27 cellular contexts compared by ENCODE assay signal in the genomic region with DNA sequence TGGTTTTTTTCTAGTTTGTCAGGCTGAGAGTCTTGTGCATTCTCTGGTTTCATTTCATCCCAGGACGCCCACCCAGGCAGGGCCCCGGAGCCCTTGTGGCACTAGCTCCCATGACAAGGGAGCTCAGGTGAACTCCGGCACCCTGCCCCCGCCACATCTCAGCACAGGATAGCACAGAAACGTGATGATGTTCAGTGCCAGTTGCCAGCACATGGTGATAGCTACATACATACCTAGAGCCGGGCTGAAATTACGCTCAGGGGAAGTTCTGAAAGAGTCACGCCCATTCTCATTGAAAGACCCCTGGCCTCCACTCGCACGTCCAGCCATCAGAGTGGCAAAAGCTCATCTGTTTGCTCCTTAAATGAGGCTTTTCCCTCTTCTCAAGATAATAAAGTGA.
"Had no signal": no experiment of that assay in that cellular context is flagged by ENCODE, and none has a peak within 500 bp of the region (broad histone marks: within the 10 kb centered on the region; RNA-seq: fewer than 3 reads in every experiment).

No MANE protein-coding gene starts in this region.

- DNase-seq: activated CD4-positive, alpha-beta memory T cell treated with anti-CD3 and anti-CD28 coated beads, Interleukin-2, amount 10 ng/mL, durations not matched to agents 7 days and 5 days; activated CD4-positive, alpha-beta T cell treated with anti-CD3 and anti-CD28 coated beads for 36 hours; activated CD4-positive, alpha-beta T cell treated with anti-CD3 and anti-CD28 coated beads, Interleukin-2, amount 10 ng/mL, durations not matched to agents 24 days and 14 days; activated CD4-positive, alpha-beta T cell treated with anti-CD3 and anti-CD28 coated beads, Interleukin-2, amount 50 U/mL, for 4 hours; activated CD4-positive, CD25-positive, alpha-beta regulatory T cell; activated CD4-positive, CD25-positive, alpha-beta regulatory T cell treated with anti-CD3 and anti-CD28 coated beads, Interleukin-2, amount 50 U/mL, for 72 hours; activated CD8-positive, alpha-beta memory T cell treated with anti-CD3 and anti-CD28 coated beads, Interleukin-2, amount 50 U/mL, for 48 hours; activated gamma-delta T cell treated with Interleukin-2 at 50 U/mL for 16 hours; activated naive CD4-positive, alpha-beta T cell treated with anti-CD3 and anti-CD28 coated beads, Interleukin-2, amount 50 U/mL, for 16 hours; activated naive CD4-positive, alpha-beta T cell treated with Interleukin-2 at 50 U/mL for 16 hours; activated T-cell treated with anti-CD3 and anti-CD28 coated beads for 4 hours; activated T-cell treated with anti-CD3 and anti-CD28 coated beads, Interleukin-2, amount 50 U/mL, for 24 hours; activated T-cell treated with anti-CD3 and anti-CD28 coated beads, Interleukin-2, amount 50 U/mL, for 72 hours; amniotic stem cell; anterior cingulate cortex; brain microvascular endothelial cell; caudate nucleus; effector memory CD4-positive, alpha-beta T cell; endodermal cell; erythroblast; foreskin keratinocyte; gastrocnemius medialis; glutamatergic neuron; heart left ventricle; T-helper 2 cell had no signal

- H3K27me3 ChIP-seq: brain microvascular endothelial cell, foreskin keratinocyte, gastrocnemius medialis had no signal

- H3K9me3 ChIP-seq: gastrocnemius medialis had no signal

- H3K27ac ChIP-seq: brain microvascular endothelial cell, esophagus muscularis mucosa, foreskin keratinocyte, gastrocnemius medialis, heart left ventricle had no signal

- H3K36me3 Mint-ChIP-seq: activated naive CD8-positive, alpha-beta T cell had no signal

- H3K4me1 ChIP-seq: foreskin keratinocyte, gastrocnemius medialis had no signal

- H3K4me3 ChIP-seq: esophagus muscularis mucosa, gastrocnemius medialis, heart left ventricle had no signal

- H3K4me1 Mint-ChIP-seq: activated CD4-positive, alpha-beta memory T cell treated with anti-CD3 and anti-CD28 coated beads, Interleukin-2, amount 10 ng/mL, durations not matched to agents 7 days and 5 days; activated CD4-positive, alpha-beta T cell treated with anti-CD3 and anti-CD28 coated beads for 36 hours; activated CD4-positive, alpha-beta T cell treated with anti-CD3 and anti-CD28 coated beads, Interleukin-2, amount 10 ng/mL, durations not matched to agents 24 days and 14 days had no signal

- H3K27ac Mint-ChIP-seq: activated CD4-positive, alpha-beta memory T cell treated with anti-CD3 and anti-CD28 coated beads, Interleukin-2, amount 10 ng/mL, durations not matched to agents 7 days and 5 days; activated CD4-positive, alpha-beta T cell treated with anti-CD3 and anti-CD28 coated beads for 36 hours; activated CD4-positive, alpha-beta T cell treated with anti-CD3 and anti-CD28 coated beads, Interleukin-2, amount 10 ng/mL, durations not matched to agents 24 days and 14 days; activated naive CD8-positive, alpha-beta T cell; activated T-cell treated with anti-CD3 and anti-CD28 coated beads, Interleukin-2, amount 50 U/mL, for 24 hours; activated T-cell treated with anti-CD3 and anti-CD28 coated beads, Interleukin-2, amount 50 U/mL, for 72 hours; endodermal cell had no signal

- H3K4me3 Mint-ChIP-seq: activated CD4-positive, alpha-beta memory T cell treated with anti-CD3 and anti-CD28 coated beads, Interleukin-2, amount 10 ng/mL, durations not matched to agents 7 days and 5 days; activated CD4-positive, alpha-beta T cell treated with anti-CD3 and anti-CD28 coated beads for 36 hours; activated CD4-positive, alpha-beta T cell treated with anti-CD3 and anti-CD28 coated beads, Interleukin-2, amount 10 ng/mL, durations not matched to agents 24 days and 14 days; activated naive CD8-positive, alpha-beta T cell; activated T-cell treated with anti-CD3 and anti-CD28 coated beads, Interleukin-2, amount 50 U/mL, for 24 hours; activated T-cell treated with anti-CD3 and anti-CD28 coated beads, Interleukin-2, amount 50 U/mL, for 72 hours; endodermal cell had no signal

- H3K27me3 Mint-ChIP-seq: activated CD4-positive, alpha-beta memory T cell treated with anti-CD3 and anti-CD28 coated beads, Interleukin-2, amount 10 ng/mL, durations not matched to agents 7 days and 5 days; activated CD4-positive, alpha-beta T cell treated with anti-CD3 and anti-CD28 coated beads, Interleukin-2, amount 10 ng/mL, durations not matched to agents 24 days and 14 days had no signal

- H3K36me3 ChIP-seq: brain microvascular endothelial cell, esophagus muscularis mucosa, gastrocnemius medialis, heart left ventricle had no signal
